Comparison of ENCODE assay signal across 8 cellular contexts in genomic region chr4:140049024-140049923, GRCh38.
DNase-seq lines count a peak whose midpoint lies in the region; ATAC-seq, FAIRE-seq and TF ChIP-seq lines count a peak whose summit lies in the region.

No MANE protein-coding gene starts in this region.

- DNase-seq in GM12892 (ENCODE audit: insufficient read length), result peak; percentile 7
- peak; percentile 57 for DNase-seq in LoVo (ENCODE audit: low spot score)
- DNase-seq in RPMI8226, result peak; percentile 61
- DNase-seq in left cardiac atrium, result peak; percentile 33
- DNase-seq in pancreas, result peak in 5 of 6 donors; percentile 34 to 59 (median 38)
- DNase-seq in HUDEP-2 (lab: John Stamatoyannopoulos, UW; ENCODE audit: unreplicated experiment in 76 of 76), result no peak

- H3K4me1 ChIP-seq in pancreas, result peaks cover 0 to 7% (median 4%) of the 10 kb centered on the region in 3 donors

- FAIRE-seq in GM12892 (lab: Jason Lieb, UNC) (no peak), pancreas (lab: Jason Lieb, UNC) (no peak)

- no peaks in the 10 kb centered on the region for H3K27me3 ChIP-seq in pancreas

- no peak for TF ChIP-seq CTCF in pancreas (IDR thresholded peaks at IDR 0.05)

- H3K4me3 ChIP-seq in pancreas, result peak overlapping the region in 2 of 4 donors; percentile 12 to 30

- intact Hi-C loops in left cardiac atrium (cut with DNase I) (loop anchor here in 1 of 2 donors (5.0 kb wide), 1 partner anchor 103 kb away; the partner anchor contains the start of gene MAML3), pancreas (cut with DNase I) (loop anchor here in 1 of 3 donors (10.0 kb wide), 1 partner anchor 96 kb away; no protein-coding TSS in a partner anchor)

- peaks cover 0 to 2% (median 0%) of the 10 kb centered on the region in 4 donors for H3K9me3 ChIP-seq in pancreas

- H3K27ac ChIP-seq in angular gyrus (ENCODE audit: low read depth, low read length) (peak overlapping the region; percentile 38), pancreas (peak overlapping the region; percentile 7 to 71 (median 52))

- TF ChIP-seq POLR2A in GM12892 (IDR thresholded peaks at IDR 0.05; ENCODE audit: low read depth, low read length), result no peak

- no peaks in the 10 kb centered on the region for H3K36me3 ChIP-seq in pancreas

- 14% methylated on average over 12 to 14 of the region's 14 CpGs for WGBS in pancreas, 2 donors

- ATAC-seq in left cardiac atrium (peak; percentile 82 to 83), pancreas (peak; percentile 84 to 94 (median 90)), HG02840 (IDR thresholded peaks at IDR 0.05; ENCODE audit: low FRiP score, unreplicated experiment) (no peak)

Comparison
In these comparisons a context has a peak if more than half of its experiments do, and no peak if none do; other contexts are left out.
1. DNase-seq: peak in GM12892 (single experiment), LoVo (single experiment), RPMI8226 (single experiment), left cardiac atrium (single experiment) and pancreas (5 of 6); none in HUDEP-2 (0 of 76).